ENCODE assay signal across 35 cellular contexts in genomic region chr4:28391877-28392276, GRCh38.
DNase-seq lines count a peak whose midpoint lies in the region; ATAC-seq and TF ChIP-seq lines count a peak whose summit lies in the region.
"Had no signal": no experiment of that assay in that cellular context is flagged by ENCODE, and none has a peak within 500 bp of the region (broad histone marks: within the 10 kb centered on the region; RNA-seq: fewer than 3 reads in every experiment).

No MANE protein-coding gene starts in this region.

- no peak overlapping the region for H3K27ac ChIP-seq in gastroesophageal sphincter
- H3K27ac ChIP-seq: cardiac muscle cell, colonic mucosa, epithelial cell of prostate, HL-60, KMS-11, left ventricle myocardium inferior had no signal

- TF ChIP-seq EP300 in gastroesophageal sphincter (IDR thresholded peaks at IDR 0.05): no peak

- H3K4me1 ChIP-seq in gastroesophageal sphincter: no peaks in the 10 kb centered on the region
- H3K4me1 ChIP-seq: colonic mucosa, left ventricle myocardium inferior had no signal

- DNase-seq in EL: peak; percentile 47
- DNase-seq in M059J (ENCODE audit: low read depth): peak; percentile 16
- DNase-seq in choroid plexus epithelial cell (ENCODE audit: low read depth): peak; percentile 5
- peak; percentile 36 for DNase-seq in non-pigmented ciliary epithelial cell (ENCODE audit: low read depth)
- no peak for DNase-seq in activated CD4-positive, alpha-beta T cell treated with anti-CD3 and anti-CD28 coated beads, Interleukin-2, amount 50 U/mL, for 1 hour
- no peak for DNase-seq in NK-92 treated with Interleukin-12 subunit alpha and Interleukin-12 subunit beta, amount 100 ng/mL, for 24 hours (lab: John Stamatoyannopoulos, UW)
- DNase-seq: activated CD4-positive, alpha-beta memory T cell treated with anti-CD3 and anti-CD28 coated beads for 36 hours; activated naive CD4-positive, alpha-beta T cell treated with Interleukin-2 at 50 U/mL for 16 hours; amygdala; C1 segment of cervical spinal cord; colonic mucosa; effector CD8-positive, alpha-beta T cell; left ventricle myocardium inferior; naive B cell; NCI-H1417 treated with DMSO at 0.1 percent for 48 hours; NCI-H2081 treated with DMSO at 0.1 percent for 48 hours; NCI-H226; NCI-H526 treated with DMSO at 0.1 percent for 48 hours; occipital lobe; PC-3; SK-N-SH; stimulated activated CD4-positive, alpha-beta T cell treated with anti-CD3 and anti-CD28 coated beads, Interleukin-15, amount 100 ng/mL, for 24 hours; stimulated activated CD4-positive, alpha-beta T cell treated with anti-CD3 and anti-CD28 coated beads, Interleukin-4, amount 100 ng/mL, for 4 hours; substantia nigra; T-helper 17 cell; trophoblast cell had no signal

- TF ChIP-seq CTCF in choroid plexus epithelial cell (conservative IDR thresholded peaks at IDR 0.05; ENCODE audit: low read depth, low read length) (no peak), gastroesophageal sphincter (IDR thresholded peaks at IDR 0.05) (no peak)

- H3K36me3 ChIP-seq in gastroesophageal sphincter: no peaks in the 10 kb centered on the region
- H3K36me3 ChIP-seq: cardiac muscle cell, colonic mucosa, left ventricle myocardium inferior had no signal

- no peaks in the 10 kb centered on the region for H3K9me3 ChIP-seq in gastroesophageal sphincter
- H3K9me3 ChIP-seq: colonic mucosa, left ventricle myocardium inferior, SK-N-SH had no signal

- no peaks in the 10 kb centered on the region for H3K27me3 ChIP-seq in gastroesophageal sphincter
- H3K27me3 ChIP-seq: cardiac muscle cell, colonic mucosa had no signal

- no peak for ATAC-seq in HG02610 (IDR thresholded peaks at IDR 0.05; ENCODE audit: unreplicated experiment)
- ATAC-seq in gastroesophageal sphincter: no peak
- ATAC-seq: activated CD4-positive, CD25-positive, alpha-beta regulatory T cell treated with anti-CD3 and anti-CD28 coated beads, Interleukin-2, amount 50 U/mL, for 24 hours; GM23338; PC-3; Right ventricle myocardium inferior; T-helper 17 cell had no signal

- H3K4me3 ChIP-seq in choroid plexus epithelial cell (ENCODE audit: low read depth, low read length) (no peak overlapping the region), gastroesophageal sphincter (no peak overlapping the region)
- H3K4me3 ChIP-seq: cardiac muscle cell, colonic mucosa, GM23338, left ventricle myocardium inferior had no signal

- no peak for TF ChIP-seq POLR2A in gastroesophageal sphincter (IDR thresholded peaks at IDR 0.05)

- 78 to 87% methylated on average over 4 of the region's 4 CpGs for WGBS in gastroesophageal sphincter (ENCODE audit: low coverage in 1 of 2), 2 donors

Comparison
In these comparisons a context has a peak if more than half of its experiments do, and no peak if none do; other contexts are left out.
1. DNase-seq: peak in EL (single experiment), M059J (single experiment), choroid plexus epithelial cell (single experiment) and non-pigmented ciliary epithelial cell (single experiment); none in activated CD4-positive, alpha-beta T cell treated with anti-CD3 and anti-CD28 coated beads, Interleukin-2, amount 50 U/mL, for 1 hour (single experiment) and NK-92 treated with Interleukin-12 subunit alpha and Interleukin-12 subunit beta, amount 100 ng/mL, for 24 hours (single experiment).